In the genomic region with DNA sequence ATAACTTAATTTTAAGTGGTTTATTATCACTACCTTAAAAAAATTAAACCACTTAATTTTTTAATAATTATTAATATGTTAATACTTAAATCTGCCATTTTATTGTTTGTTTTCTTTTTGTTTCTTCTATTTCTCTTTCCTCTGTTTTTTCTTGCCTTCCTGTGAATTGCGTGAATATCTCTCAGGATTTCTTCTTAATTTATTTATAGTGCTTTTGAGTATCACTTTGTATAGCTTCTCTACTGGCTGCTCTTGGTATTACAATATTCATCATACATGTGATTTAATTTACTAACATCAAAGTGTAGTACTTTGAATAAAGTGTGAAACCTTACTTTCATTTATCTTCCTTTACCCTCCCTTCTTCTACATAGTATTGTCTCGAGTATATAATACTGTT, we compare ENCODE assay signal across 16 cellular contexts.
DNase-seq lines count a peak whose midpoint lies in the region; ATAC-seq, FAIRE-seq and TF ChIP-seq lines count a peak whose summit lies in the region.
"Had no signal": no experiment of that assay in that cellular context is flagged by ENCODE, and none has a peak within 500 bp of the region (broad histone marks: within the 10 kb centered on the region; RNA-seq: fewer than 3 reads in every experiment).

No MANE protein-coding gene starts in this region.

- DNase-seq in H9, result no peak
- peak; percentile 25 for DNase-seq in RKO (ENCODE audit: low spot score)
- no peak for DNase-seq in mesothelial cell of epicardium (ENCODE audit: low spot score in 2 of 2, unreplicated experiment in 2 of 2)
- DNase-seq in BE2C, result no peak
- no peak for DNase-seq in midbrain (lab: John Stamatoyannopoulos, UW)
- no peak for DNase-seq in adrenal gland
- DNase-seq: DMS153, GM23248, NCI-H1417 treated with DMSO at 0.1 percent for 48 hours, NCI-H2029, NCI-H510A treated with DMSO at 0.1 percent for 48 hours had no signal

- no peaks in the 10 kb centered on the region for H3K36me3 ChIP-seq in BE2C
- H3K36me3 ChIP-seq in adrenal gland (replicated peaks in 1 of 2), result no peaks in the 10 kb centered on the region
- H3K36me3 ChIP-seq: BLaER1 treated with 17β-estradiol and CSF1 and Interleukin-3, amounts not matched to agents 10 nM and 100 nM had no signal

- H3K9me3 ChIP-seq in H9 (ENCODE audit: control insufficient read depth, low read depth, low read length) (no peaks in the 10 kb centered on the region), BE2C (no peaks in the 10 kb centered on the region), adrenal gland (replicated peaks in 1 of 3) (no peaks in the 10 kb centered on the region)
- H3K9me3 ChIP-seq: BLaER1 treated with 17β-estradiol and CSF1 and Interleukin-3, amounts not matched to agents 10 nM and 100 nM had no signal

- TF ChIP-seq POLR2A in adrenal gland (IDR thresholded peaks at IDR 0.05), result no peak

- H3K27me3 Mint-ChIP-seq in H9 (ENCODE audit: low read depth) (no peaks in the 10 kb centered on the region), mesothelial cell of epicardium (ENCODE audit: low read depth) (no peaks in the 10 kb centered on the region)
- H3K27me3 Mint-ChIP-seq: IgD-negative memory B cell had no signal

- H2BK5ac ChIP-seq in H9 (ENCODE audit: insufficient read length, low read length), result no peak overlapping the region

- H3K23ac ChIP-seq in H9 (ENCODE audit: insufficient read length, low read depth, low read length), result no peak overlapping the region

- H3K23me2 ChIP-seq in H9 (ENCODE audit: insufficient read length, low read depth, low read length, poor library complexity, severe bottlenecking), result no peaks in the 10 kb centered on the region

- H4K20me1 ChIP-seq in H9 (ENCODE audit: control insufficient read depth, insufficient read depth, insufficient read length), result no peaks in the 10 kb centered on the region
- H4K20me1 ChIP-seq: BLaER1 treated with 17β-estradiol and CSF1 and Interleukin-3, amounts not matched to agents 10 nM and 100 nM had no signal

- no CpG with 5 or more reads among the region's 2 CpGs for WGBS in H9 (ENCODE audit: extremely low coverage, insufficient read length, low lambda C conversion rate)
- WGBS in adrenal gland, 4 donors, result 50 to 75% (median 66%) methylated on average over 2 of the region's 2 CpGs

- H3K27ac ChIP-seq in H9 (ENCODE audit: insufficient read length, low read depth, low read length), result no peak overlapping the region
- H3K27ac ChIP-seq in adrenal gland, result no peak overlapping the region
- H3K27ac ChIP-seq: BLaER1 treated with 17β-estradiol and CSF1 and Interleukin-3, amounts not matched to agents 10 nM and 100 nM; GM23248 had no signal

- no peak overlapping the region for H2AK5ac ChIP-seq in H9 (ENCODE audit: insufficient read length, low read length)

- no peak overlapping the region for H3T11ph ChIP-seq in H9 (ENCODE audit: low read length)

- peak; percentile 63 for TF ChIP-seq CTCF in H9 (conservative IDR thresholded peaks at IDR 0.05)
- TF ChIP-seq CTCF in mesothelial cell of epicardium (IDR thresholded peaks at IDR 0.05; ENCODE audit: unreplicated experiment), result peak; percentile 45
- TF ChIP-seq CTCF in BE2C (IDR thresholded peaks at IDR 0.05; ENCODE audit: low read depth, low read length), result no peak
- peak in 2 of 6 experiments; percentile 16 to 17 for TF ChIP-seq CTCF in adrenal gland (IDR thresholded peaks at IDR 0.05)

- H4K5ac ChIP-seq in H9 (ENCODE audit: insufficient read length, low read depth, low read length), result no peak overlapping the region

- H3K56ac ChIP-seq in H9 (ENCODE audit: insufficient read length, low read depth, low read length), result no peak overlapping the region

- no peak overlapping the region for H3K4me3 ChIP-seq in BE2C (ENCODE audit: low read depth, low read length)
- H3K4me3 ChIP-seq in adrenal gland, result no peak overlapping the region
- H3K4me3 ChIP-seq: BLaER1 treated with 17β-estradiol and CSF1 and Interleukin-3, amounts not matched to agents 10 nM and 100 nM; GM23248 had no signal

- H3K18ac ChIP-seq in H9 (ENCODE audit: insufficient read length, low read depth, low read length), result no peak overlapping the region

- H4K8ac ChIP-seq in H9 (replicated peaks; ENCODE audit: insufficient read length, low read depth, low read length), result no peak overlapping the region

- H3K79me1 ChIP-seq in H9 (ENCODE audit: insufficient read depth, low read depth, low read length, poor library complexity, severe bottlenecking), result no peaks in the 10 kb centered on the region

- intact Hi-C loops in adrenal gland (cut with DNase I), result no loop called here

- no peak overlapping the region for H2BK20ac ChIP-seq in H9 (ENCODE audit: low read depth, low read length, poor library complexity, severe bottlenecking)

- no peaks in the 10 kb centered on the region for H3K27me3 ChIP-seq in H9 (ENCODE audit: insufficient read depth, low read length)
- H3K27me3 ChIP-seq in BE2C, result no peaks in the 10 kb centered on the region
- no peaks in the 10 kb centered on the region for H3K27me3 ChIP-seq in adrenal gland

- no peak for ATAC-seq in GM21737 (IDR thresholded peaks at IDR 0.05; ENCODE audit: unreplicated experiment)

- no peak overlapping the region for H3K9ac ChIP-seq in H9 (ENCODE audit: extremely low read depth, insufficient read length, low read length)
- H3K9ac ChIP-seq: BLaER1 treated with 17β-estradiol and CSF1 and Interleukin-3, amounts not matched to agents 10 nM and 100 nM; GM23248 had no signal

- no peak overlapping the region for H3K14ac ChIP-seq in H9 (ENCODE audit: insufficient read depth, low read length)

- no peak overlapping the region for H4K91ac ChIP-seq in H9 (ENCODE audit: insufficient read length, low read depth, low read length)

- H3K9me3 Mint-ChIP-seq in H9, result no peaks in the 10 kb centered on the region
- H3K9me3 Mint-ChIP-seq in mesothelial cell of epicardium, result no peaks in the 10 kb centered on the region

- no peak overlapping the region for H2AFZ ChIP-seq in H9 (ENCODE audit: low read length)
- H2AFZ ChIP-seq: GM23248 had no signal

- no peaks in the 10 kb centered on the region for H3K79me2 ChIP-seq in H9 (ENCODE audit: insufficient read depth, low read length)

- no peak overlapping the region for H3K27ac Mint-ChIP-seq in H9
- no peak overlapping the region for H3K27ac Mint-ChIP-seq in mesothelial cell of epicardium
- H3K27ac Mint-ChIP-seq: IgD-negative memory B cell; T-helper 1 cell treated with Interleukin-12 subunit alpha and Interleukin-12 subunit beta and Interleukin-4 antibody, amounts not matched to agents 30 μg/mL and 1 μg/mL, for 36 hours had no signal

- H3K4ac ChIP-seq in H9 (ENCODE audit: low read depth, low read length), result no peak overlapping the region

- H3K4me1 Mint-ChIP-seq in H9, result peaks cover 16 to 24% of the 10 kb centered on the region in 2 experiments
- no peaks in the 10 kb centered on the region for H3K4me1 Mint-ChIP-seq in mesothelial cell of epicardium
- H3K4me1 Mint-ChIP-seq: IgD-negative memory B cell had no signal

- no peak overlapping the region for H2BK120ac ChIP-seq in H9 (ENCODE audit: low read depth, low read length, poor library complexity, severe bottlenecking)

- H3K4me3 Mint-ChIP-seq in H9 (no peak overlapping the region), mesothelial cell of epicardium (no peak overlapping the region)
- H3K4me3 Mint-ChIP-seq: IgD-negative memory B cell; T-helper 1 cell treated with Interleukin-12 subunit alpha and Interleukin-12 subunit beta and Interleukin-4 antibody, amounts not matched to agents 30 μg/mL and 1 μg/mL, for 36 hours had no signal

- H2BK12ac ChIP-seq in H9 (ENCODE audit: insufficient read length, low read depth, low read length), result no peak overlapping the region

- no peak overlapping the region for H2BK15ac ChIP-seq in H9 (ENCODE audit: low read depth, low read length)

- FAIRE-seq in A204.1 (lab: Jason Lieb, UNC), result peak; percentile 44

- H3K4me2 ChIP-seq in H9 (ENCODE audit: insufficient read depth, insufficient read length, low read length), result no peak overlapping the region
- H3K4me2 ChIP-seq: BLaER1 treated with 17β-estradiol and CSF1 and Interleukin-3, amounts not matched to agents 10 nM and 100 nM had no signal

- H3K36me3 Mint-ChIP-seq in H9 (ENCODE audit: insufficient read depth in 1 of 3, low read depth in 3 of 3) (no peaks in the 10 kb centered on the region), mesothelial cell of epicardium (no peaks in the 10 kb centered on the region)
- H3K36me3 Mint-ChIP-seq: IgD-negative memory B cell had no signal

- H3K4me1 ChIP-seq in H9 (ENCODE audit: insufficient read depth, low read length), result no peaks in the 10 kb centered on the region; the same call in 1 of the 2 replicates
- H3K4me1 ChIP-seq in BE2C, result no peaks in the 10 kb centered on the region
- H3K4me1 ChIP-seq in adrenal gland (replicated peaks in 1 of 2), result no peaks in the 10 kb centered on the region
- H3K4me1 ChIP-seq: BLaER1 treated with 17β-estradiol and CSF1 and Interleukin-3, amounts not matched to agents 10 nM and 100 nM had no signal
